ENCODE assay signal across 11 cellular contexts in genomic region chr4:17665852-17666251, GRCh38. TPM values are rescaled to one million over a fixed set of nuclear protein-coding genes. Genes with fewer than 3 reads are reported as not detected.
DNase-seq lines count a peak whose midpoint lies in the region; ATAC-seq and TF ChIP-seq lines count a peak whose summit lies in the region.
"Had no signal": no experiment of that assay in that cellular context is flagged by ENCODE, and none has a peak within 500 bp of the region (broad histone marks: within the 10 kb centered on the region; RNA-seq: fewer than 3 reads in every experiment).

No MANE protein-coding gene starts in this region.

- H3K4me2 ChIP-seq in Loucy (ENCODE audit: low read depth, low read length, poor library complexity, severe bottlenecking), result peak overlapping the region; percentile 72

- no peaks in the 10 kb centered on the region for H4K20me1 ChIP-seq in Loucy (ENCODE audit: insufficient read depth, low read length, poor library complexity, severe bottlenecking)

- TF ChIP-seq EP300 in esophagus muscularis mucosa (IDR thresholded peaks at IDR 0.05), result no peak

- no peak overlapping the region for H3K27ac ChIP-seq in esophagus muscularis mucosa (replicated peaks in 1 of 4)
- H3K27ac ChIP-seq: 22Rv1 had no signal

- 0 out of 2 replicates have a peak, but pooled peaks cover 4% of the 10 kb centered on the region for H3F3A ChIP-seq in Loucy (ENCODE audit: low read depth)

- peak overlapping the region; percentile 56 for H3K9ac ChIP-seq in Loucy (ENCODE audit: low read depth, low read length, poor library complexity, severe bottlenecking)

- peak; percentile 21 for DNase-seq in NCI-H82 (lab: John Stamatoyannopoulos, UW)
- no peak for DNase-seq in NCI-H82 treated with DMSO at 0.1 percent for 48 hours (lab: John Stamatoyannopoulos, UW; ENCODE audit: unreplicated experiment)
- peak; percentile 79 for DNase-seq in esophagus muscularis mucosa (ENCODE audit: extremely low spot score)
- DNase-seq in middle frontal gyrus (ENCODE audit: extremely low spot score, low spot score), result no peak
- DNase-seq: CD4-positive, CD25-positive, alpha-beta regulatory T cell; DMS 273 treated with DMSO at 0.1 percent for 48 hours had no signal

- H3K27me3 ChIP-seq in Loucy (ENCODE audit: insufficient read depth, low read length, poor library complexity, severe bottlenecking) (no peaks in the 10 kb centered on the region), esophagus muscularis mucosa (no peaks in the 10 kb centered on the region)

- no peaks in the 10 kb centered on the region for H3K79me2 ChIP-seq in Loucy (ENCODE audit: insufficient read depth, low read length)

- intact Hi-C loops in esophagus muscularis mucosa (cut with DNase I), result no loop called here

- peaks cover 34% of the 10 kb centered on the region for H3K4me1 ChIP-seq in Loucy (ENCODE audit: insufficient read depth, low read length, poor library complexity, severe bottlenecking)
- no peaks in the 10 kb centered on the region for H3K4me1 ChIP-seq in esophagus muscularis mucosa
- H3K4me1 ChIP-seq: HAP-1 had no signal

- ATAC-seq in HG03097 (IDR thresholded peaks at IDR 0.05; ENCODE audit: low FRiP score, unreplicated experiment) (no peak), HG03354 (IDR thresholded peaks at IDR 0.05; ENCODE audit: poor library complexity, severe bottlenecking, unreplicated experiment) (no peak)

- H2AFZ ChIP-seq in Loucy (ENCODE audit: low read length), result 0 out of 2 replicates have a peak overlapping the region, but pooled peaks have one; percentile 55

- H3K9me3 ChIP-seq in Loucy (ENCODE audit: insufficient read depth, low read depth, low read length), result no peaks in the 10 kb centered on the region
- H3K9me3 ChIP-seq in esophagus muscularis mucosa, result no peaks in the 10 kb centered on the region
- H3K9me3 ChIP-seq: HAP-1 had no signal

- no peak for TF ChIP-seq CTCF in Loucy (conservative IDR thresholded peaks at IDR 0.05; ENCODE audit: low read length)
- TF ChIP-seq CTCF in esophagus muscularis mucosa (IDR thresholded peaks at IDR 0.05), result no peak

- peak overlapping the region; percentile 67 for H3K4me3 ChIP-seq in Loucy (ENCODE audit: low read length, poor library complexity, severe bottlenecking)
- no peak overlapping the region for H3K4me3 ChIP-seq in esophagus muscularis mucosa
- H3K4me3 ChIP-seq: HAP-1 had no signal

- no peaks in the 10 kb centered on the region for H3K9me2 ChIP-seq in Loucy (replicated peaks; ENCODE audit: low read depth, low read length)

- WGBS in esophagus muscularis mucosa, result 75% methylated on average over 3 of the region's 3 CpGs

- H3K36me3 ChIP-seq in Loucy (ENCODE audit: insufficient read depth, low read length) (no peaks in the 10 kb centered on the region), esophagus muscularis mucosa (no peaks in the 10 kb centered on the region)
- H3K36me3 ChIP-seq: HAP-1 had no signal

- no peak for TF ChIP-seq POLR2A in esophagus muscularis mucosa (IDR thresholded peaks at IDR 0.05; ENCODE audit: low read depth)

RNA-seq across cellular contexts. Expression of gene MED28, which starts 51.4 kb away (rescaled TPM):
- 10 to 100 TPM; 11.8 to 22.8 (median 14.2) TPM for total RNA-seq in esophagus muscularis mucosa

Comparison
In these comparisons a context has a peak if more than half of its experiments do, and no peak if none do; other contexts are left out.
1. DNase-seq: peak in NCI-H82 (single experiment) and esophagus muscularis mucosa (single experiment); none in NCI-H82 treated with DMSO at 0.1 percent for 48 hours (single experiment) and middle frontal gyrus (single experiment).